7 cellular contexts compared by ENCODE assay signal in genomic region chrX:101347859-101348451, GRCh38. TPM values are rescaled to one million over a fixed set of nuclear protein-coding genes. Genes with fewer than 3 reads are reported as not detected.
DNase-seq lines count a peak whose midpoint lies in the region; ATAC-seq lines count a peak whose summit lies in the region.

No MANE protein-coding gene starts in this region.

- CTCF ChIA-PET in activated CD4-positive, alpha-beta memory T cell treated with anti-CD3 and anti-CD28 coated beads for 36 hours (lab: Charles Lee) = interaction anchor here (1.7 kb wide), 1 partner anchor 43 kb away, joined by 11 read pairs; the partner anchor contains the start of gene RPL36A

- H3K4me1 ChIP-seq in rectal smooth muscle tissue (ENCODE audit: control insufficient read depth, insufficient read depth, low read length) = no peaks in the 10 kb centered on the region

- POLR2A ChIA-PET in activated CD4-positive, alpha-beta memory T cell treated with anti-CD3 and anti-CD28 coated beads for 36 hours (lab: Charles Lee) = interaction anchor here (4.2 kb wide), 1 partner anchor 43 kb away, joined by 29 read pairs; the partner anchor contains the start of gene RPL36A

- intact Hi-C loops in activated CD4-positive, alpha-beta memory T cell treated with anti-CD3 and anti-CD28 coated beads for 36 hours (cut with micrococcal nuclease) = loop anchor here (1.0 to 2.0 kb wide), 3 partner anchors 42 to 139 kb away; partner anchors contain the start of gene HNRNPH2
- intact Hi-C loops in left cardiac atrium (cut with DNase I) = no loop called here

- peak overlapping the region; percentile 92 for H3K27ac Mint-ChIP-seq in activated CD4-positive, alpha-beta memory T cell treated with anti-CD3 and anti-CD28 coated beads for 36 hours

- peak overlapping the region; percentile 86 for H3K4me3 ChIP-seq in rectal smooth muscle tissue (ENCODE audit: low read length)

- peaks cover 13% of the 10 kb centered on the region for H3K36me3 Mint-ChIP-seq in activated CD4-positive, alpha-beta memory T cell treated with anti-CD3 and anti-CD28 coated beads for 36 hours

- peak overlapping the region; percentile 22 for H3K9ac ChIP-seq in rectal smooth muscle tissue (ENCODE audit: low read length)

- no peaks in the 10 kb centered on the region for H3K27me3 Mint-ChIP-seq in activated CD4-positive, alpha-beta memory T cell treated with anti-CD3 and anti-CD28 coated beads for 36 hours

- no peaks in the 10 kb centered on the region for H3K27me3 ChIP-seq in rectal smooth muscle tissue (ENCODE audit: control insufficient read depth, insufficient read depth, low read length)

- H3K27ac ChIP-seq in rectal smooth muscle tissue (ENCODE audit: low read depth, low read length) = peak overlapping the region; percentile 80

- DNase-seq in activated CD4-positive, alpha-beta memory T cell treated with anti-CD3 and anti-CD28 coated beads for 36 hours = no peak
- DNase-seq in left cardiac atrium (no peak), pons (ENCODE audit: low spot score) (no peak), A172 (ENCODE audit: low spot score) (no peak)

- no peaks in the 10 kb centered on the region for H3K9me3 Mint-ChIP-seq in activated CD4-positive, alpha-beta memory T cell treated with anti-CD3 and anti-CD28 coated beads for 36 hours

- H3K4me3 Mint-ChIP-seq in activated CD4-positive, alpha-beta memory T cell treated with anti-CD3 and anti-CD28 coated beads for 36 hours = peak overlapping the region; percentile 91

- H3K4me1 Mint-ChIP-seq in activated CD4-positive, alpha-beta memory T cell treated with anti-CD3 and anti-CD28 coated beads for 36 hours (ENCODE audit: low read depth) = peaks cover 12% of the 10 kb centered on the region

- peak; percentile 19 for ATAC-seq in GM18907 (IDR thresholded peaks at IDR 0.05; ENCODE audit: unreplicated experiment)
- peak; percentile 4 for ATAC-seq in HG03039 (IDR thresholded peaks at IDR 0.05; ENCODE audit: unreplicated experiment)
- peak; percentile 28 to 39 for ATAC-seq in left cardiac atrium

- no peaks in the 10 kb centered on the region for H3K36me3 ChIP-seq in rectal smooth muscle tissue (ENCODE audit: control insufficient read depth, insufficient read depth, low read length)

RNA-seq across cellular contexts. Expression of gene TIMM8A, which starts 0.6 kb away (rescaled TPM):
- 10 to 100 TPM; 21.9 to 23.1 TPM for total RNA-seq in activated CD4-positive, alpha-beta memory T cell treated with anti-CD3 and anti-CD28 coated beads for 36 hours
- total RNA-seq in left cardiac atrium = 10 to 100 TPM; 18.1 to 21.3 TPM
- 1.8 and 3.4 TPM in 2 replicates for total RNA-seq in A172 (2014; rRNA removed; shearing (Covaris generic))

RNA-seq across cellular contexts. Expression of gene BTK, which starts 38.0 kb away (rescaled TPM):
- total RNA-seq in activated CD4-positive, alpha-beta memory T cell treated with anti-CD3 and anti-CD28 coated beads for 36 hours = under 1 TPM; 0.21 to 0.58 TPM
- total RNA-seq in left cardiac atrium = 1 to 10 TPM; 3.5 to 5.9 TPM
- total RNA-seq in A172 (2014; rRNA removed; shearing (Covaris generic)) = not detected in 2 replicates

RNA-seq across cellular contexts. Expression of gene RPL36A, which starts 42.9 kb away (rescaled TPM):
- 100 to 1,000 TPM; 364 to 420 TPM for total RNA-seq in activated CD4-positive, alpha-beta memory T cell treated with anti-CD3 and anti-CD28 coated beads for 36 hours
- total RNA-seq in left cardiac atrium = 100 to 1,000 TPM in 1 of 2 donors, 10 to 100 TPM in 1; 98.2 to 109 TPM
- 859 and 1,447 TPM in 2 replicates for total RNA-seq in A172 (2014; rRNA removed; shearing (Covaris generic))

RNA-seq across cellular contexts. Expression of gene TAF7L, which starts 56.8 kb away (rescaled TPM):
- total RNA-seq in activated CD4-positive, alpha-beta memory T cell treated with anti-CD3 and anti-CD28 coated beads for 36 hours = not detected
- total RNA-seq in left cardiac atrium = under 1 TPM in 1 of 2 donors, not detected in 1; 0.15 TPM
- not detected in 2 replicates for total RNA-seq in A172 (2014; rRNA removed; shearing (Covaris generic))

RNA-seq across cellular contexts. Expression of gene GLA, which starts 59.8 kb away (rescaled TPM):
- total RNA-seq in activated CD4-positive, alpha-beta memory T cell treated with anti-CD3 and anti-CD28 coated beads for 36 hours = 10 to 100 TPM; 40.4 to 43.6 TPM
- 10 to 100 TPM; 17.8 to 23.8 TPM for total RNA-seq in left cardiac atrium
- total RNA-seq in A172 (2014; rRNA removed; shearing (Covaris generic)) = 33.6 and 40.4 TPM in 2 replicates
